ENCODE assay signal across 13 cellular contexts in the genomic region with DNA sequence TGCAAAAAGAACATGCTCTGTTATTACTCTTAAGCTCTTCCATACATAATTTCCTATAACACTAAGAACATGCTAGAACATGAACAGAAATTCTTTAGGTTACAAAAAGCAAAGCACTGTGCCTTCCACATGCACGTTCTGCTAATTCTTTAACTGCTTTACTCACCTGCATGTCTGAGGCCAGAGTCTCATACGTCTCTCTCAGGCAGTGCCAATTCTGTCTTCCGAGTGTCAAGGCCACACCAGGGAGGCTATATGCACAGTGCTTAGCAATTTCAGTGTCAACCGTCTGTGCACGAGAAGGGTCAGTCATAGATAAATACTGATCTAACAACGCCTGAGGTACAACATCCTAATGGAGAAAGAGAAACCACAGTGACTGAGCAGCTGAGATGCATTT. TPM values are rescaled to one million over a fixed set of nuclear protein-coding genes. Genes with fewer than 3 reads are reported as not detected.
DNase-seq lines count a peak whose midpoint lies in the region; ATAC-seq and TF ChIP-seq lines count a peak whose summit lies in the region.
"Had no signal": no experiment of that assay in that cellular context is flagged by ENCODE, and none has a peak within 500 bp of the region (broad histone marks: within the 10 kb centered on the region; RNA-seq: fewer than 3 reads in every experiment).

No MANE protein-coding gene starts in this region.

- no peaks in the 10 kb centered on the region for H4K20me1 ChIP-seq in neural cell (ENCODE audit: insufficient read depth)

- peak overlapping the region; percentile 52; the same call in 1 of the 2 replicates for H3K27ac Mint-ChIP-seq in WTC11
- no peak overlapping the region for H3K27ac Mint-ChIP-seq in stimulated activated memory B cell treated with anti-CD40 and anti-IgM and Interleukin-4, amounts not matched to agents 10 μg/mL and 1 μg/mL and 100 μg/mL, for 72 hours
- H3K27ac Mint-ChIP-seq: B cell had no signal

- H3K79me2 ChIP-seq in neural cell (replicated peaks; ENCODE audit: insufficient read depth, low read length), result no peaks in the 10 kb centered on the region

- POLR2A ChIA-PET in WTC11 (lab: Charles Lee), result no interaction called here

- H3K4me3 ChIP-seq in neural cell (ENCODE audit: low read length), result no peak overlapping the region
- H3K4me3 ChIP-seq: GM12878 had no signal

- H3K27me3 Mint-ChIP-seq in WTC11 (ENCODE audit: low read depth), result no peaks in the 10 kb centered on the region
- H3K27me3 Mint-ChIP-seq in stimulated activated memory B cell treated with anti-CD40 and anti-IgM and Interleukin-4, amounts not matched to agents 10 μg/mL and 1 μg/mL and 100 μg/mL, for 72 hours, result no peaks in the 10 kb centered on the region
- H3K27me3 Mint-ChIP-seq: B cell; CD4-positive, alpha-beta memory T cell had no signal

- no peak for TF ChIP-seq RAD21 in neural cell (conservative IDR thresholded peaks at IDR 0.05)

- DNase-seq in WTC11 (ENCODE audit: low spot score), result no peak
- DNase-seq in epithelial cell of prostate (ENCODE audit: low read depth, low spot score), result no peak
- DNase-seq in left lobe of liver (ENCODE audit: low spot score), result no peak
- DNase-seq in NCI-H526 (lab: John Stamatoyannopoulos, UW), result no peak
- DNase-seq: C1 segment of cervical spinal cord; CD4-positive, alpha-beta memory T cell; DMS79 had no signal

- no peaks in the 10 kb centered on the region for H3F3A ChIP-seq in neural cell (ENCODE audit: insufficient read depth, low read length, poor library complexity, severe bottlenecking)

- no peaks in the 10 kb centered on the region for H3K27me3 ChIP-seq in neural cell (ENCODE audit: insufficient read depth, low read depth, low read length)

- H3K4me2 ChIP-seq in neural cell (ENCODE audit: low read length), result no peak overlapping the region

- TF ChIP-seq EP300 in neural cell (conservative IDR thresholded peaks at IDR 0.05; ENCODE audit: poor library complexity, severe bottlenecking), result peak; percentile 56

- H3K36me3 Mint-ChIP-seq in WTC11, result peaks cover 73% of the 10 kb centered on the region
- peaks cover 86% of the 10 kb centered on the region for H3K36me3 Mint-ChIP-seq in stimulated activated memory B cell treated with anti-CD40 and anti-IgM and Interleukin-4, amounts not matched to agents 10 μg/mL and 1 μg/mL and 100 μg/mL, for 72 hours

- no peaks in the 10 kb centered on the region for H3K9me2 ChIP-seq in neural cell (ENCODE audit: insufficient read depth, low read length)

- H3K36me3 ChIP-seq in neural cell (ENCODE audit: insufficient read depth, low read length), result peaks cover 4% of the 10 kb centered on the region

- no peak overlapping the region for H2AFZ ChIP-seq in neural cell (ENCODE audit: low read depth, low read length)

- CTCF ChIA-PET in WTC11 (lab: Charles Lee), result no interaction called here

- ATAC-seq in WTC11 (no peak), left lobe of liver (peak; percentile 32), HG02981 (IDR thresholded peaks at IDR 0.05; ENCODE audit: unreplicated experiment) (no peak)
- no peak for ATAC-seq in stimulated activated memory B cell treated with anti-CD40 and anti-IgM and Interleukin-4, amounts not matched to agents 10 μg/mL and 1 μg/mL and 100 μg/mL, for 72 hours
- ATAC-seq: GM12878, HCT116 had no signal

- H3K4me1 Mint-ChIP-seq in WTC11, result no peaks in the 10 kb centered on the region
- no peaks in the 10 kb centered on the region for H3K4me1 Mint-ChIP-seq in stimulated activated memory B cell treated with anti-CD40 and anti-IgM and Interleukin-4, amounts not matched to agents 10 μg/mL and 1 μg/mL and 100 μg/mL, for 72 hours
- H3K4me1 Mint-ChIP-seq: B cell had no signal

- H3K27ac ChIP-seq in epithelial cell of prostate, result peak overlapping the region; percentile 63
- no peak overlapping the region for H3K27ac ChIP-seq in neural cell (ENCODE audit: low read length)

- TF ChIP-seq CTCF in WTC11 (IDR thresholded peaks at IDR 0.05) (no peak), neural cell (IDR thresholded peaks at IDR 0.05; ENCODE audit: poor library complexity, severe bottlenecking) (no peak)

- no peaks in the 10 kb centered on the region for H3K9me3 Mint-ChIP-seq in WTC11
- no peaks in the 10 kb centered on the region for H3K9me3 Mint-ChIP-seq in stimulated activated memory B cell treated with anti-CD40 and anti-IgM and Interleukin-4, amounts not matched to agents 10 μg/mL and 1 μg/mL and 100 μg/mL, for 72 hours
- H3K9me3 Mint-ChIP-seq: CD4-positive, alpha-beta memory T cell had no signal

- no peak overlapping the region for H3K9ac ChIP-seq in neural cell (ENCODE audit: low read length)

- H3K4me3 Mint-ChIP-seq in WTC11, result no peak overlapping the region
- no peak overlapping the region for H3K4me3 Mint-ChIP-seq in stimulated activated memory B cell treated with anti-CD40 and anti-IgM and Interleukin-4, amounts not matched to agents 10 μg/mL and 1 μg/mL and 100 μg/mL, for 72 hours
- H3K4me3 Mint-ChIP-seq: B cell; CD4-positive, alpha-beta memory T cell had no signal

- no peaks in the 10 kb centered on the region for H3K9me3 ChIP-seq in neural cell (ENCODE audit: low read length)

TF ChIP-seq in WTC11, 78 proteins besides CTCF, POLR2A, EP300 and RAD21 (continues in another document):
- TF ChIP-seq TEAD1 (CRISPR knock-in tag; IDR thresholded peaks at IDR 0.05) (no peak), TP53 (CRISPR knock-in tag; IDR thresholded peaks at IDR 0.05) (no peak), HMGA2 (CRISPR knock-in tag; IDR thresholded peaks at IDR 0.05) (no peak), EMX1 (CRISPR knock-in tag; IDR thresholded peaks at IDR 0.05) (no peak), GTF2I (CRISPR knock-in tag; conservative IDR thresholded peaks at IDR 0.05) (no peak), ZNF317 (CRISPR knock-in tag; IDR thresholded peaks at IDR 0.05; ENCODE audit: borderline replicate concordance, low read depth) (no peak), ESRRA (CRISPR knock-in tag; IDR thresholded peaks at IDR 0.05; ENCODE audit: borderline replicate concordance) (no peak), TCF7 (CRISPR knock-in tag; IDR thresholded peaks at IDR 0.05; ENCODE audit: low read depth) (no peak), SMAD3 (CRISPR knock-in tag; IDR thresholded peaks at IDR 0.05; ENCODE audit: borderline replicate concordance) (no peak), JAZF1 (CRISPR knock-in tag; IDR thresholded peaks at IDR 0.05) (no peak)
- TF ChIP-seq, protein P1, sequence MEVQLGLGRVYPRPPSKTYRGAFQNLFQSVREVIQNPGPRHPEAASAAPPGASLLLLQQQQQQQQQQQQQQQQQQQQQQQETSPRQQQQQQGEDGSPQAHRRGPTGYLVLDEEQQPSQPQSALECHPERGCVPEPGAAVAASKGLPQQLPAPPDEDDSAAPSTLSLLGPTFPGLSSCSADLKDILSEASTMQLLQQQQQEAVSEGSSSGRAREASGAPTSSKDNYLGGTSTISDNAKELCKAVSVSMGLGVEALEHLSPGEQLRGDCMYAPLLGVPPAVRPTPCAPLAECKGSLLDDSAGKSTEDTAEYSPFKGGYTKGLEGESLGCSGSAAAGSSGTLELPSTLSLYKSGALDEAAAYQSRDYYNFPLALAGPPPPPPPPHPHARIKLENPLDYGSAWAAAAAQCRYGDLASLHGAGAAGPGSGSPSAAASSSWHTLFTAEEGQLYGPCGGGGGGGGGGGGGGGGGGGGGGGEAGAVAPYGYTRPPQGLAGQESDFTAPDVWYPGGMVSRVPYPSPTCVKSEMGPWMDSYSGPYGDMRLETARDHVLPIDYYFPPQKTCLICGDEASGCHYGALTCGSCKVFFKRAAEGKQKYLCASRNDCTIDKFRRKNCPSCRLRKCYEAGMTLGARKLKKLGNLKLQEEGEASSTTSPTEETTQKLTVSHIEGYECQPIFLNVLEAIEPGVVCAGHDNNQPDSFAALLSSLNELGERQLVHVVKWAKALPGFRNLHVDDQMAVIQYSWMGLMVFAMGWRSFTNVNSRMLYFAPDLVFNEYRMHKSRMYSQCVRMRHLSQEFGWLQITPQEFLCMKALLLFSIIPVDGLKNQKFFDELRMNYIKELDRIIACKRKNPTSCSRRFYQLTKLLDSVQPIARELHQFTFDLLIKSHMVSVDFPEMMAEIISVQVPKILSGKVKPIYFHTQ (CRISPR knock-in tag; IDR thresholded peaks at IDR 0.05), result no peak

TF ChIP-seq in neural cell, 6 proteins besides CTCF, POLR2A, EP300 and RAD21:
- TF ChIP-seq EZH2 (IDR thresholded peaks at IDR 0.05; ENCODE audit: borderline replicate concordance, insufficient read depth, low read length, poor library complexity, severe bottlenecking) (no peak), POLR2AphosphoS5 (IDR thresholded peaks at IDR 0.05) (peak; percentile 82), MXI1 (conservative IDR thresholded peaks at IDR 0.05; ENCODE audit: poor library complexity, severe bottlenecking) (peak; percentile 33)

RNA-seq across cellular contexts. Expression of a gene that starts 55.1 kb away (rescaled TPM):
- 71.1 to 78.7 TPM (median 77.0 TPM) in 3 replicates for total RNA-seq in WTC11 (2021)
- total RNA-seq in left lobe of liver, result 20.1 TPM
- polyA plus RNA-seq in neural cell, result 127 and 134 TPM in 2 replicates
- 282 and 284 TPM in 2 replicates for polyA minus RNA-seq in neural cell
